26 cellular contexts compared by ENCODE assay signal in genomic region chr5:112865128-112865527, GRCh38.
"Had no signal": no experiment of that assay in that cellular context is flagged by ENCODE, and none has a peak within 500 bp of the region (broad histone marks: within the 10 kb centered on the region; RNA-seq: fewer than 3 reads in every experiment).

No MANE protein-coding gene starts in this region.

- DNase-seq: activated CD4-positive, alpha-beta T cell treated with anti-CD3 and anti-CD28 coated beads, Interleukin-2, amount 10 ng/mL, durations not matched to agents 24 days and 14 days; activated CD4-positive, alpha-beta T cell treated with anti-CD3 and anti-CD28 coated beads, Interleukin-2, amount 50 U/mL, for 4 hours; activated CD8-positive, alpha-beta T cell treated with anti-CD3 and anti-CD28 coated beads, Interleukin-2, amount 10 ng/mL, durations not matched to agents 7 days and 5 days; activated gamma-delta T cell treated with Interleukin-2 at 50 U/mL for 16 hours; activated naive CD4-positive, alpha-beta T cell treated with anti-CD3 and anti-CD28 coated beads for 36 hours; activated T-cell treated with anti-CD3 and anti-CD28 coated beads, Interleukin-2, amount 50 U/mL, for 24 hours; anterior cingulate cortex; caudate nucleus; cerebellar nuclear complex; NCI-H1105; NCI-H1436; NCI-H1694; NCI-H1930; NCI-H2081 treated with DMSO at 0.1 percent for 48 hours; NCI-H226; NCI-H446 treated with DMSO at 0.1 percent for 48 hours; NCI-H524; NCI-H69; NCI-H82; SHP77; SJCRH30; T1000 had no signal

- H3K27ac Mint-ChIP-seq: activated CD4-positive, alpha-beta T cell treated with anti-CD3 and anti-CD28 coated beads, Interleukin-2, amount 10 ng/mL, durations not matched to agents 24 days and 14 days; activated CD8-positive, alpha-beta T cell treated with anti-CD3 and anti-CD28 coated beads, Interleukin-2, amount 10 ng/mL, durations not matched to agents 7 days and 5 days; brain had no signal

- H3K27me3 Mint-ChIP-seq: activated CD4-positive, alpha-beta T cell treated with anti-CD3 and anti-CD28 coated beads, Interleukin-2, amount 10 ng/mL, durations not matched to agents 24 days and 14 days; activated T-cell treated with anti-CD3 and anti-CD28 coated beads, Interleukin-2, amount 50 U/mL, for 24 hours had no signal

- ATAC-seq: activated CD8-positive, alpha-beta T cell treated with anti-CD3 and anti-CD28 coated beads, Interleukin-2, amount 10 ng/mL, durations not matched to agents 7 days and 5 days; activated naive CD4-positive, alpha-beta T cell treated with anti-CD3 and anti-CD28 coated beads, Interleukin-2, amount 50 U/mL, for 72 hours; Panc1 had no signal

- H3K27ac ChIP-seq: SJCRH30, SK-N-MC had no signal

- H3K4me3 ChIP-seq: SJCRH30, SK-N-MC had no signal

- H3K4me3 Mint-ChIP-seq: activated CD4-positive, alpha-beta T cell treated with anti-CD3 and anti-CD28 coated beads, Interleukin-2, amount 10 ng/mL, durations not matched to agents 24 days and 14 days; activated CD8-positive, alpha-beta T cell treated with anti-CD3 and anti-CD28 coated beads, Interleukin-2, amount 10 ng/mL, durations not matched to agents 7 days and 5 days; activated naive CD4-positive, alpha-beta T cell treated with anti-CD3 and anti-CD28 coated beads for 36 hours; activated T-cell treated with anti-CD3 and anti-CD28 coated beads, Interleukin-2, amount 50 U/mL, for 24 hours; brain had no signal

- H3K9me3 Mint-ChIP-seq: activated CD4-positive, alpha-beta T cell treated with anti-CD3 and anti-CD28 coated beads, Interleukin-2, amount 10 ng/mL, durations not matched to agents 24 days and 14 days; activated naive CD4-positive, alpha-beta T cell treated with anti-CD3 and anti-CD28 coated beads for 36 hours; activated naive CD4-positive, alpha-beta T cell treated with anti-CD3 and anti-CD28 coated beads, Interleukin-2, amount 50 U/mL, for 72 hours; activated T-cell treated with anti-CD3 and anti-CD28 coated beads, Interleukin-2, amount 50 U/mL, for 24 hours had no signal

- H3K27me3 ChIP-seq: SJCRH30 had no signal

- H3K9me3 ChIP-seq: SJCRH30 had no signal
